In the genomic region with DNA sequence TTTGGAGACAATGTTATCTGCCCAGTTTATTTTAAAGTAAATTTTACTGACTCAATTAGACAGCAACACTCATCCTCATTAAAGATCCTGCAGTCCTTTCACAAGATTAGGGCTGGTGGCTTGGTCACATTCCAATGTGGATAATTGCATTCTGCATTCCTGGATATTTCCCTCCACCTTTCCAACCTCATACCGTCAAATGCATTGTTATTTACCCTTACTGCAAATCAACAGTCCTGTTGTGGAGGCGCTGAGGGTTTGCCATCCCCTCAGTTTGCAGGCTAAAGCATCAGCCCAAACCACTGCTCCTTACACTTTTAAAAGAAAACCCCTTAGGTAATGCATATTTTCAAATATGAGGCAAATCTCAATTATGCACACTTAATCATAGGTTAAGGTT, we compare ENCODE assay signal across 9 cellular contexts. TPM values are rescaled to one million over a fixed set of nuclear protein-coding genes. Genes with fewer than 3 reads are reported as not detected.
DNase-seq lines count a peak whose midpoint lies in the region; ATAC-seq, FAIRE-seq and TF ChIP-seq lines count a peak whose summit lies in the region.
"Had no signal": no experiment of that assay in that cellular context is flagged by ENCODE, and none has a peak within 500 bp of the region (broad histone marks: within the 10 kb centered on the region; RNA-seq: fewer than 3 reads in every experiment).

No MANE protein-coding gene starts in this region.

- H3K27me3 ChIP-seq in cardiac muscle cell (no peaks in the 10 kb centered on the region), lower lobe of right lung (ENCODE audit: low read depth) (no peaks in the 10 kb centered on the region), tibial nerve (no peaks in the 10 kb centered on the region), esophagus muscularis mucosa (no peaks in the 10 kb centered on the region)

- H3K4me1 ChIP-seq in cardiac muscle cell (ENCODE audit: low read depth) (peaks cover 40% of the 10 kb centered on the region), lower lobe of right lung (peaks cover 35% of the 10 kb centered on the region), tibial nerve (peaks cover 0 to 45% (median 20%) of the 10 kb centered on the region in 4 donors), esophagus muscularis mucosa (peaks cover 11 to 44% (median 21%) of the 10 kb centered on the region in 4 donors)

- H3K36me3 ChIP-seq in cardiac muscle cell (peaks cover 25% of the 10 kb centered on the region), lower lobe of right lung (peaks cover 22% of the 10 kb centered on the region), tibial nerve (peaks cover 0 to 29% (median 0%) of the 10 kb centered on the region in 3 donors), esophagus muscularis mucosa (peaks cover 9 to 24% (median 14%) of the 10 kb centered on the region in 4 donors)

- DNase-seq in cardiac muscle cell (ENCODE audit: low read depth in 1 of 2, low spot score in 1 of 2), result peak in 1 of 2 donors; percentile 7
- no peak for DNase-seq in Right ventricle myocardium inferior (ENCODE audit: missing footprints)
- DNase-seq in lower lobe of right lung, result no peak
- DNase-seq in tibial nerve (ENCODE audit: low spot score in 2 of 2), result no peak
- no peak for DNase-seq in esophagus muscularis mucosa (ENCODE audit: extremely low spot score)
- DNase-seq in D721Med (ENCODE audit: insufficient read length, low spot score), result no peak
- DNase-seq: DMS79 had no signal

- no peak overlapping the region for H3K4me3 ChIP-seq in cardiac muscle cell
- H3K4me3 ChIP-seq in lower lobe of right lung, result peak overlapping the region; percentile 93
- H3K4me3 ChIP-seq in tibial nerve, result no peak overlapping the region
- no peak overlapping the region for H3K4me3 ChIP-seq in esophagus muscularis mucosa

- H3K9me3 ChIP-seq in cardiac muscle cell (ENCODE audit: low read depth) (no peaks in the 10 kb centered on the region), lower lobe of right lung (no peaks in the 10 kb centered on the region), tibial nerve (no peaks in the 10 kb centered on the region), esophagus muscularis mucosa (no peaks in the 10 kb centered on the region)

- TF ChIP-seq POLR2A in tibial nerve (IDR thresholded peaks at IDR 0.05) (no peak), esophagus muscularis mucosa (IDR thresholded peaks at IDR 0.05; ENCODE audit: low read depth) (no peak)

- 54 to 58% methylated on average over 2 of the region's 2 CpGs for WGBS in tibial nerve, 2 donors
- WGBS in esophagus muscularis mucosa, result 62% methylated on average over 2 of the region's 2 CpGs

- no peak for FAIRE-seq in D721Med (lab: Jason Lieb, UNC)

- H3K27ac ChIP-seq in cardiac muscle cell, result peak overlapping the region; percentile 97
- H3K27ac ChIP-seq in VCaP, result peak overlapping the region; percentile 99
- no peak overlapping the region for H3K27ac ChIP-seq in lower lobe of right lung
- H3K27ac ChIP-seq in tibial nerve, result peak overlapping the region in 3 of 4 donors; percentile 95 to 99 (median 96)
- H3K27ac ChIP-seq in esophagus muscularis mucosa (replicated peaks in 1 of 4), result peak overlapping the region in 1 of 4 donors; percentile 13

- intact Hi-C loops in Right ventricle myocardium inferior (cut with DNase I) (loop anchor here (5.0 kb wide), 1 partner anchor 557 kb away; no protein-coding TSS in a partner anchor), lower lobe of right lung (cut with DNase I) (loop anchor here (10.0 kb wide), 1 partner anchor 134 kb away; no protein-coding TSS in a partner anchor), esophagus muscularis mucosa (cut with DNase I) (loop anchor here (5.0 to 10.0 kb wide), 3 partner anchors 234 to 1556 kb away; a partner anchor contains a TSS)

- no peak for TF ChIP-seq EP300 in tibial nerve (IDR thresholded peaks at IDR 0.05)
- TF ChIP-seq EP300 in esophagus muscularis mucosa (IDR thresholded peaks at IDR 0.05), result no peak

- TF ChIP-seq CTCF in cardiac muscle cell (IDR thresholded peaks at IDR 0.05; ENCODE audit: low read depth, low read length) (no peak), VCaP (conservative IDR thresholded peaks at IDR 0.05) (no peak), lower lobe of right lung (IDR thresholded peaks at IDR 0.05) (no peak), tibial nerve (IDR thresholded peaks at IDR 0.05) (no peak), esophagus muscularis mucosa (IDR thresholded peaks at IDR 0.05) (no peak), D721Med (IDR thresholded peaks at IDR 0.05; ENCODE audit: insufficient read depth, missing control alignments) (no peak)

- ATAC-seq in Right ventricle myocardium inferior, result no peak
- ATAC-seq in lower lobe of right lung, result no peak
- no peak for ATAC-seq in HG02678 (IDR thresholded peaks at IDR 0.05; ENCODE audit: unreplicated experiment)

RNA-seq across cellular contexts. Expression of a gene that starts 5.4 kb away (rescaled TPM):
- 334 and 513 TPM in 2 replicates for total RNA-seq in cardiac muscle cell
- 34.9 and 76.6 TPM in 2 replicates for polyA plus RNA-seq in cardiac muscle cell
- 143 TPM for total RNA-seq in Right ventricle myocardium inferior
- 275 TPM for total RNA-seq in lower lobe of right lung
- 100 to 1,000 TPM; 297 to 618 (median 413) TPM for total RNA-seq in tibial nerve
- total RNA-seq in esophagus muscularis mucosa, result 100 to 1,000 TPM; 144 to 844 (median 324) TPM
